8 cellular contexts compared by ENCODE assay signal in genomic region chr7:100673302-100673941, GRCh38. TPM values are rescaled to one million over a fixed set of nuclear protein-coding genes. Genes with fewer than 3 reads are reported as not detected.
DNase-seq lines count a peak whose midpoint lies in the region; ATAC-seq lines count a peak whose summit lies in the region.

GNB2 (plus strand) TSS chr7:100673740; CDS start chr7:100676266, 2,526 bp downstream.

- H3K4me3 Mint-ChIP-seq in effector memory CD8-positive, alpha-beta T cell: peak within 1 kb of the TSS; percentile 89 to 97
- peak within 1 kb of the TSS; percentile 100 for H3K4me3 Mint-ChIP-seq in memory B cell

- ATAC-seq in GM21360 (IDR thresholded peaks at IDR 0.05; ENCODE audit: unreplicated experiment): peak; percentile 55
- peak; percentile 52 for ATAC-seq in effector memory CD8-positive, alpha-beta T cell (replicated peaks)
- peak; percentile 56 for ATAC-seq in memory B cell (ENCODE audit: low read depth)

- DNase-seq in CMK (ENCODE audit: low read depth) (peak; percentile 99), HT1080 (ENCODE audit: low read depth) (peak; percentile 98), NOMO-1 treated with DMSO at 0.1 percent for 48 hours (lab: John Stamatoyannopoulos, UW; ENCODE audit: unreplicated experiment) (peak; percentile 99), memory B cell (ENCODE audit: low spot score in 2 of 2) (peak; percentile 95 to 96)
- DNase-seq in activated CD8-positive, alpha-beta memory T cell treated with anti-CD3 and anti-CD28 coated beads for 4 hours (ENCODE audit: low read depth in 2 of 2): peak; percentile 96 to 98
- peak; percentile 94 to 97 (median 95) for DNase-seq in effector memory CD8-positive, alpha-beta T cell
- DNase-seq in stimulated activated CD8-positive, alpha-beta memory T cell treated with anti-CD3 and anti-CD28 coated beads, Interleukin-12 subunit alpha, Interleukin-12 subunit beta, amount 100 ng/mL, for 24 hours (ENCODE audit: extremely low read depth): peak; percentile 94

- peak within 1 kb of the TSS; percentile 96 to 98 for H3K27ac Mint-ChIP-seq in effector memory CD8-positive, alpha-beta T cell
- peak within 1 kb of the TSS; percentile 93 for H3K27ac Mint-ChIP-seq in memory B cell

- H3K36me3 Mint-ChIP-seq in effector memory CD8-positive, alpha-beta T cell (ENCODE audit: insufficient read depth): peaks cover 63% of the 10 kb centered on the region
- peaks cover 6% of the 10 kb centered on the region for H3K36me3 Mint-ChIP-seq in memory B cell

- H3K27me3 Mint-ChIP-seq in effector memory CD8-positive, alpha-beta T cell: no peaks in the 10 kb centered on the region
- H3K27me3 Mint-ChIP-seq in memory B cell: no peaks in the 10 kb centered on the region

- H3K9me3 Mint-ChIP-seq in effector memory CD8-positive, alpha-beta T cell: no peaks in the 10 kb centered on the region
- H3K9me3 Mint-ChIP-seq in memory B cell: no peaks in the 10 kb centered on the region

- peaks cover 15 to 16% of the 10 kb centered on the region in 2 donors for H3K4me1 Mint-ChIP-seq in effector memory CD8-positive, alpha-beta T cell (ENCODE audit: low read depth in 2 of 2)
- peaks cover 8% of the 10 kb centered on the region for H3K4me1 Mint-ChIP-seq in memory B cell

RNA-seq across cellular contexts. Expression of gene GNB2, which starts in this region (rescaled TPM):
- 92.6 and 162 TPM in 2 replicates for total RNA-seq in HT1080 (2014; rRNA removed; shearing (Covaris generic))
- 227 and 261 TPM in 2 replicates for polyA plus RNA-seq in HT1080 (2015; cell fraction: cytosol; rRNA removed)
- 128 and 129 TPM in 2 replicates for polyA plus RNA-seq in HT1080 (2015; cell fraction: nucleus; rRNA removed)

Comparison
In these comparisons a context has a peak if more than half of its experiments do, and no peak if none do; other contexts are left out.
1. Peak in every context shown above with its lines: DNase-seq and ATAC-seq.